In the genomic region with DNA sequence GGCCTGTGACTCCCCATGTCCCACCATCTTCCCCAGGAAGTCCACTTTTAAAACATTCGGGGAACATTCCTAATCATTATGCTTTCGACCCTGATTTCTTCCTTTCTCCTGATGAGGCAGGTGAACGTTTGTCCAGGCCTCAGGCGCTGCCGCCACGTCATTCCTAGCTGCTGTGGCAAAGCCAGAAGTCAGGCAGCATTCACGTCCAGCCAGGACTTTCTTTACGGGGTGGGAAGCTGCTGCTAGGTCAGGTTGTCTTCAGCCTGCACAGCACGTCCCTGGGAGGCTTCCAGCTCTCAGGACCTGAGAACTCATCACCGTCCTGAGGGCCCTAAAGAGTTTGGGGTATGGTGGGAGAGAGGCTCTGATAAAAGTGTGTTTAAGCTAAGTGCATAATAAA, we compare ENCODE assay signal across 16 cellular contexts. TPM values are rescaled to one million over a fixed set of nuclear protein-coding genes. Genes with fewer than 3 reads are reported as not detected.
DNase-seq lines count a peak whose midpoint lies in the region; ATAC-seq and TF ChIP-seq lines count a peak whose summit lies in the region.
"Had no signal": no experiment of that assay in that cellular context is flagged by ENCODE, and none has a peak within 500 bp of the region (broad histone marks: within the 10 kb centered on the region; RNA-seq: fewer than 3 reads in every experiment).

No MANE protein-coding gene starts in this region.

- H2BK120ac ChIP-seq in neuronal stem cell (ENCODE audit: low read depth, low read length), result no peak overlapping the region

- no peak overlapping the region for H2AFZ ChIP-seq in neuronal stem cell (ENCODE audit: low read length)

- intact Hi-C loops in transverse colon (cut with DNase I; ENCODE audit: low total_unique reads) (no loop called here), uterus (cut with DNase I; ENCODE audit: low total_unique reads) (no loop called here), mucosa of descending colon (cut with DNase I, micrococcal nuclease) (no loop called here)

- H3K9me3 ChIP-seq in neuronal stem cell (replicated peaks in 1 of 2; ENCODE audit: control insufficient read depth in 2 of 2, insufficient read depth in 1 of 2, low read depth in 1 of 2, low read length in 2 of 2) (peaks cover 0 to 1% of the 10 kb centered on the region in 2 donors), transverse colon (no peaks in the 10 kb centered on the region), uterus (no peaks in the 10 kb centered on the region), mucosa of descending colon (no peaks in the 10 kb centered on the region)
- H3K9me3 ChIP-seq: BLaER1 treated with 17β-estradiol and CSF1 and Interleukin-3, amounts not matched to agents 10 nM and 100 nM had no signal

- no peaks in the 10 kb centered on the region for H3K4me1 ChIP-seq in neuronal stem cell (ENCODE audit: control insufficient read depth in 2 of 2, insufficient read depth in 1 of 2, low read depth in 1 of 2, low read length in 2 of 2)
- H3K4me1 ChIP-seq in transverse colon, result no peaks in the 10 kb centered on the region
- H3K4me1 ChIP-seq in uterus, result no peaks in the 10 kb centered on the region
- H3K4me1 ChIP-seq in mucosa of descending colon (ENCODE audit: low read depth), result no peaks in the 10 kb centered on the region

- no peak overlapping the region for H3K4me3 Mint-ChIP-seq in chondrocyte (ENCODE audit: unreplicated experiment)
- H3K4me3 Mint-ChIP-seq: CD4-positive, CD25-positive, alpha-beta regulatory T cell had no signal

- H3K4me3 ChIP-seq in neuronal stem cell (ENCODE audit: low read length in 2 of 2) (peak overlapping the region in 1 of 2 donors; percentile 41), transverse colon (no peak overlapping the region), uterus (no peak overlapping the region), mucosa of descending colon (no peak overlapping the region)
- H3K4me3 ChIP-seq: BLaER1 treated with 17β-estradiol and CSF1 and Interleukin-3, amounts not matched to agents 10 nM and 100 nM had no signal

- no peak overlapping the region for H3K18ac ChIP-seq in neuronal stem cell (ENCODE audit: low read length)

- H3K9me3 Mint-ChIP-seq in chondrocyte (ENCODE audit: low read depth), result no peaks in the 10 kb centered on the region

- peak overlapping the region; percentile 42 for H2BK5ac ChIP-seq in neuronal stem cell (ENCODE audit: low read length)

- no peaks in the 10 kb centered on the region for H3K4me1 Mint-ChIP-seq in chondrocyte (ENCODE audit: low read depth)
- H3K4me1 Mint-ChIP-seq: CD4-positive, CD25-positive, alpha-beta regulatory T cell had no signal

- H3K79me1 ChIP-seq in neuronal stem cell (ENCODE audit: low read depth, low read length), result no peaks in the 10 kb centered on the region

- no peak overlapping the region for H3K9ac ChIP-seq in neuronal stem cell (ENCODE audit: low read depth, low read length, poor library complexity)
- H3K9ac ChIP-seq: BLaER1 treated with 17β-estradiol and CSF1 and Interleukin-3, amounts not matched to agents 10 nM and 100 nM had no signal

- peaks cover 16% of the 10 kb centered on the region for H3K27me3 Mint-ChIP-seq in chondrocyte (ENCODE audit: low read depth)
- H3K27me3 Mint-ChIP-seq: CD4-positive, CD25-positive, alpha-beta regulatory T cell had no signal

- H2BK12ac ChIP-seq in neuronal stem cell (ENCODE audit: low read length), result no peak overlapping the region

- H4K91ac ChIP-seq in neuronal stem cell (ENCODE audit: low read depth, low read length, poor library complexity), result no peak overlapping the region

- H3K4ac ChIP-seq in neuronal stem cell (ENCODE audit: low read length), result no peak overlapping the region

- no peak overlapping the region for H3K23ac ChIP-seq in neuronal stem cell (ENCODE audit: low read depth, low read length, poor library complexity)

- TF ChIP-seq POLR2A in transverse colon (IDR thresholded peaks at IDR 0.05), result no peak
- TF ChIP-seq POLR2A in uterus (IDR thresholded peaks at IDR 0.05), result no peak

- no peak overlapping the region for H2BK15ac ChIP-seq in neuronal stem cell (ENCODE audit: low read length)

- H3K36me3 ChIP-seq in neuronal stem cell (replicated peaks in 1 of 2; ENCODE audit: control insufficient read depth in 2 of 2, insufficient read depth in 2 of 2, low read length in 2 of 2) (no peaks in the 10 kb centered on the region), transverse colon (no peaks in the 10 kb centered on the region), uterus (no peaks in the 10 kb centered on the region), mucosa of descending colon (ENCODE audit: low read depth) (no peaks in the 10 kb centered on the region)
- H3K36me3 ChIP-seq: BLaER1 treated with 17β-estradiol and CSF1 and Interleukin-3, amounts not matched to agents 10 nM and 100 nM had no signal

- no peak for ATAC-seq in mucosa of descending colon
- ATAC-seq: HCT116, HepG2 had no signal

- TF ChIP-seq EP300 in transverse colon (IDR thresholded peaks at IDR 0.05; ENCODE audit: low read depth), result no peak

- H3K27ac ChIP-seq in neuronal stem cell (replicated peaks; ENCODE audit: low read length) (no peak overlapping the region), transverse colon (no peak overlapping the region), substantia nigra (ENCODE audit: low read depth, low read length, poor library complexity, severe bottlenecking) (no peak overlapping the region), uterus (no peak overlapping the region)
- H3K27ac ChIP-seq: BLaER1 treated with 17β-estradiol and CSF1 and Interleukin-3, amounts not matched to agents 10 nM and 100 nM had no signal

- no peak overlapping the region for H3K4me2 ChIP-seq in neuronal stem cell (ENCODE audit: insufficient read depth, low read length, poor library complexity, severe bottlenecking)
- H3K4me2 ChIP-seq: BLaER1 treated with 17β-estradiol and CSF1 and Interleukin-3, amounts not matched to agents 10 nM and 100 nM had no signal

- H4K8ac ChIP-seq in neuronal stem cell (ENCODE audit: low read depth, low read length), result no peak overlapping the region

- H3K14ac ChIP-seq in neuronal stem cell (ENCODE audit: low read length), result no peak overlapping the region

- WGBS in neuronal stem cell (ENCODE audit: extremely low coverage in 2 of 2, insufficient read length in 2 of 2, insufficient replicate concordance in 1 of 2), 2 donors, result no CpG with 5 or more reads among the region's 10 CpGs
- 64 to 68% methylated on average over 10 of the region's 10 CpGs for WGBS in transverse colon (ENCODE audit: low coverage in 1 of 2), 2 donors

- no peak overlapping the region for H2AK5ac ChIP-seq in neuronal stem cell (ENCODE audit: low read depth, low read length)

- in situ Hi-C loops in GM13976 (cut with MboI; ENCODE audit: low sequenced_read_pairs, unreplicated experiment), result no loop called here
- in situ Hi-C loops in transverse colon (cut with MboI; ENCODE audit: low pct_ligation_motif_present in 1 of 4, low pct_unique_long_range_greater_than_20kb in 1 of 4, low sequenced_read_pairs in 3 of 4), result no loop called here

- no peak for TF ChIP-seq CTCF in GM13976 (IDR thresholded peaks at IDR 0.05; ENCODE audit: borderline replicate concordance, control extremely low read depth, extremely low read depth, insufficient read depth, missing control alignments)
- no peak for TF ChIP-seq CTCF in chondrocyte (IDR thresholded peaks at IDR 0.05)
- TF ChIP-seq CTCF in transverse colon (IDR thresholded peaks at IDR 0.05), result no peak
- no peak for TF ChIP-seq CTCF in uterus (IDR thresholded peaks at IDR 0.05)
- TF ChIP-seq CTCF in mucosa of descending colon (IDR thresholded peaks at IDR 0.05), result no peak

- H3K36me3 Mint-ChIP-seq in chondrocyte (ENCODE audit: low read depth), result no peaks in the 10 kb centered on the region
- H3K36me3 Mint-ChIP-seq: CD4-positive, CD25-positive, alpha-beta regulatory T cell had no signal

- DNase-seq in GM13976 (ENCODE audit: low spot score) (peak; percentile 15), chondrocyte (ENCODE audit: low spot score) (peak; percentile 57), neuronal stem cell (ENCODE audit: low spot score) (no peak), transverse colon (peak; percentile 0), substantia nigra (lab: John Stamatoyannopoulos, UW) (no peak), uterus (no peak), mucosa of descending colon (no peak)
- DNase-seq: ACHN; CD4-positive, CD25-positive, alpha-beta regulatory T cell; DMS79 treated with DMSO at 0.1 percent for 48 hours; EL had no signal

- peaks cover 0 to 28% (median 0%) of the 10 kb centered on the region in 3 experiments for H3K27me3 ChIP-seq in neuronal stem cell (ENCODE audit: control insufficient read depth in 3 of 3, insufficient read depth in 3 of 3, low read depth in 1 of 3, low read length in 3 of 3)
- no peaks in the 10 kb centered on the region for H3K27me3 ChIP-seq in transverse colon
- no peaks in the 10 kb centered on the region for H3K27me3 ChIP-seq in uterus
- H3K27me3 ChIP-seq: BLaER1 treated with 17β-estradiol and CSF1 and Interleukin-3, amounts not matched to agents 10 nM and 100 nM had no signal

- H3K27ac Mint-ChIP-seq in chondrocyte (ENCODE audit: unreplicated experiment), result no peak overlapping the region

RNA-seq across cellular contexts. Expression of gene KRTAP10-1, which starts 7.8 kb away (rescaled TPM):
- total RNA-seq in chondrocyte, result not detected in 3 replicates
- not detected for polyA plus RNA-seq in neuronal stem cell (2013, experiment 1 of 2)
- not detected for polyA plus RNA-seq in neuronal stem cell (2013, experiment 2 of 2)
- not detected for total RNA-seq in transverse colon
- not detected for total RNA-seq in uterus
- total RNA-seq in mucosa of descending colon, result not detected
- total RNA-seq: A172; CD4-positive, CD25-positive, alpha-beta regulatory T cell; H4; HepG2 had no signal
- polyA plus RNA-seq: CD4-positive, CD25-positive, alpha-beta regulatory T cell; HepG2 had no signal

RNA-seq across cellular contexts. Expression of gene KRTAP10-2, which starts 19.1 kb away (rescaled TPM):
- total RNA-seq in chondrocyte (not detected in 3 replicates), transverse colon (not detected), uterus (not detected), mucosa of descending colon (not detected)
- not detected for polyA plus RNA-seq in neuronal stem cell (2013, experiment 1 of 2)
- polyA plus RNA-seq in neuronal stem cell (2013, experiment 2 of 2), result not detected
- total RNA-seq: A172; CD4-positive, CD25-positive, alpha-beta regulatory T cell; H4; HepG2 had no signal
- polyA plus RNA-seq: CD4-positive, CD25-positive, alpha-beta regulatory T cell; HepG2 had no signal

RNA-seq across cellular contexts. Expression of gene KRTAP10-3, which starts 26.4 kb away (rescaled TPM):
- total RNA-seq in chondrocyte (not detected in 3 replicates), transverse colon (not detected), uterus (not detected), mucosa of descending colon (not detected)
- polyA plus RNA-seq in neuronal stem cell (2013, experiment 1 of 2), result not detected
- polyA plus RNA-seq in neuronal stem cell (2013, experiment 2 of 2), result not detected
- total RNA-seq: A172; CD4-positive, CD25-positive, alpha-beta regulatory T cell; H4; HepG2 had no signal
- polyA plus RNA-seq: CD4-positive, CD25-positive, alpha-beta regulatory T cell; HepG2 had no signal

RNA-seq across cellular contexts. Expression of gene KRTAP10-4, which starts 41.4 kb away (rescaled TPM):
- total RNA-seq in chondrocyte (not detected in 3 replicates), transverse colon (not detected), uterus (not detected), mucosa of descending colon (not detected)
- not detected for polyA plus RNA-seq in neuronal stem cell (2013, experiment 1 of 2)
- polyA plus RNA-seq in neuronal stem cell (2013, experiment 2 of 2), result 0.01 TPM
- total RNA-seq: A172; CD4-positive, CD25-positive, alpha-beta regulatory T cell; H4; HepG2 had no signal
- polyA plus RNA-seq: CD4-positive, CD25-positive, alpha-beta regulatory T cell; HepG2 had no signal

RNA-seq across cellular contexts. Expression of gene KRTAP10-5, which starts 48.2 kb away (rescaled TPM):
- total RNA-seq in chondrocyte, result not detected in 3 replicates
- polyA plus RNA-seq in neuronal stem cell (2013, experiment 1 of 2), result not detected
- not detected for polyA plus RNA-seq in neuronal stem cell (2013, experiment 2 of 2)
- not detected for total RNA-seq in transverse colon
- total RNA-seq in uterus, result not detected
- total RNA-seq in mucosa of descending colon, result not detected
- total RNA-seq: A172; CD4-positive, CD25-positive, alpha-beta regulatory T cell; H4; HepG2 had no signal
- polyA plus RNA-seq: CD4-positive, CD25-positive, alpha-beta regulatory T cell; HepG2 had no signal

Comparison
In these comparisons a context has a peak if more than half of its experiments do, and no peak if none do; other contexts are left out.
1. DNase-seq: peak in GM13976 (single experiment), chondrocyte (single experiment) and transverse colon (single experiment); none in neuronal stem cell (single experiment), substantia nigra (0 of 49), uterus (0 of 2) and mucosa of descending colon (0 of 3).